ENCODE assay signal across 11 cellular contexts in the genomic region with DNA sequence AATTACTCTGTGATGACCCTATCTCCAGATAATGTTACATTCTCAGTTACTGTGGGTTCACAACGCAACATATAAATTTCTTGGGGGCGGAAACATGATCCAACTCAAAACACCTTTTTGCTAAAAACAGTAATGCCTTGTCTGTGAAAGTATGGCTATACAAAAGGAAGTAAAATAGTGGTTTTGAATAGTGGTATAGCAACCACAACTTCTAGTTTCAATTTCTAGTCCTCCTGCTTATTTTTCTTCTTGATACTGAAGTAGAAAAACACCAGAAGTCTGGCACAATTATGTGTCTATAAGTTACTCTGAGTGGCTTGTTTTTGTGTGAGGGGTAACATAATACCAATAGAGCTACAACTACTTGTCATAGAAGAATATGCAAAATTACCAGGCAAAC. TPM values are rescaled to one million over a fixed set of nuclear protein-coding genes. Genes with fewer than 3 reads are reported as not detected.
DNase-seq lines count a peak whose midpoint lies in the region; ATAC-seq lines count a peak whose summit lies in the region.
"Had no signal": no experiment of that assay in that cellular context is flagged by ENCODE, and none has a peak within 500 bp of the region (broad histone marks: within the 10 kb centered on the region; RNA-seq: fewer than 3 reads in every experiment).

No MANE protein-coding gene starts in this region.

- peak overlapping the region; percentile 51 to 90 (median 83) for H3K27ac Mint-ChIP-seq in naive B cell

- no peaks in the 10 kb centered on the region for H3K27me3 Mint-ChIP-seq in naive B cell

- peaks cover 62 to 79% (median 66%) of the 10 kb centered on the region in 3 donors for H3K4me1 Mint-ChIP-seq in naive B cell

- DNase-seq in NOMO-1 treated with DMSO at 0.1 percent for 48 hours (lab: John Stamatoyannopoulos, UW; ENCODE audit: unreplicated experiment) (peak; percentile 70), NOMO-1 treated with dmso at 0.1 percent for 144 hours (lab: John Stamatoyannopoulos, UW; ENCODE audit: unreplicated experiment) (no peak), naive B cell (peak; percentile 66), left ventricle myocardium superior (no peak), GDM1 (lab: John Stamatoyannopoulos, UW) (no peak)
- no peak for DNase-seq in activated effector memory CD4-positive, alpha-beta T cell treated with anti-CD3 and anti-CD28 coated beads, Interleukin-2, amount 50 U/mL, for 16 hours
- DNase-seq: 8988T; activated CD4-positive, CD25-positive, alpha-beta regulatory T cell; NCI-H2029 treated with DMSO at 0.1 percent for 48 hours had no signal

- peaks cover 0 to 6% (median 3%) of the 10 kb centered on the region in 7 donors for H3K9me3 Mint-ChIP-seq in naive B cell

- H3K36me3 Mint-ChIP-seq in naive B cell, result peaks cover 0 to 8% of the 10 kb centered on the region in 2 donors

- no peaks in the 10 kb centered on the region for H3K9me3 ChIP-seq in KOPT-K1 (ENCODE audit: insufficient read depth, low read length, poor library complexity, severe bottlenecking)

- H3K36me3 ChIP-seq in KOPT-K1 (ENCODE audit: insufficient read depth, low read length), result no peaks in the 10 kb centered on the region

- H3K27ac ChIP-seq in KOPT-K1 (ENCODE audit: low read depth, low read length, poor library complexity, severe bottlenecking), result peak overlapping the region; percentile 39

- ATAC-seq in HG02642 (IDR thresholded peaks at IDR 0.05; ENCODE audit: poor library complexity, unreplicated experiment), result peak; percentile 49
- peak; percentile 78 to 81 for ATAC-seq in naive B cell (ENCODE audit: low read depth in 2 of 2)
- ATAC-seq in left ventricle myocardium superior, result no peak

- intact Hi-C loops in left ventricle myocardium superior (cut with micrococcal nuclease), result no loop called here

- H3K4me3 Mint-ChIP-seq in naive B cell, result peak overlapping the region; percentile 41 to 86 (median 79)

RNA-seq across cellular contexts. Expression of a gene that starts 21.5 kb away (rescaled TPM):
- 10 to 100 TPM; 24.4 to 64.4 (median 58.4) TPM for polyA plus RNA-seq in naive B cell (ENCODE audit: low read depth in 6 of 6)
- 20.8 TPM for total RNA-seq in left ventricle myocardium superior

Comparison
In these comparisons a context has a peak if more than half of its experiments do, and no peak if none do; other contexts are left out.
1. DNase-seq: peak in NOMO-1 treated with DMSO at 0.1 percent for 48 hours (single experiment) and naive B cell (single experiment); none in NOMO-1 treated with dmso at 0.1 percent for 144 hours (single experiment), left ventricle myocardium superior (single experiment), GDM1 (single experiment) and activated effector memory CD4-positive, alpha-beta T cell treated with anti-CD3 and anti-CD28 coated beads, Interleukin-2, amount 50 U/mL, for 16 hours (single experiment).